ENCODE assay signal across 14 cellular contexts in genomic region chr10:32949221-32949678, GRCh38. TPM values are rescaled to one million over a fixed set of nuclear protein-coding genes. Genes with fewer than 3 reads are reported as not detected.
DNase-seq lines count a peak whose midpoint lies in the region; ATAC-seq and TF ChIP-seq lines count a peak whose summit lies in the region.
"Had no signal": no experiment of that assay in that cellular context is flagged by ENCODE, and none has a peak within 500 bp of the region (broad histone marks: within the 10 kb centered on the region; RNA-seq: fewer than 3 reads in every experiment).

No MANE protein-coding gene starts in this region.

- H2BK12ac ChIP-seq in H9 (ENCODE audit: insufficient read length, low read depth, low read length): no peak overlapping the region

- no peak overlapping the region for H2BK120ac ChIP-seq in H9 (ENCODE audit: low read depth, low read length, poor library complexity, severe bottlenecking)

- no peak overlapping the region for H3T11ph ChIP-seq in H9 (ENCODE audit: low read length)

- H3K4me1 ChIP-seq in H9 (ENCODE audit: insufficient read depth, low read length): peaks cover 12% of the 10 kb centered on the region; the same call in 1 of the 2 replicates

- H3K36me3 Mint-ChIP-seq in activated CD4-positive, alpha-beta memory T cell treated with anti-CD3 and anti-CD28 coated beads for 36 hours: peaks cover 1% of the 10 kb centered on the region
- peaks cover 53% of the 10 kb centered on the region for H3K36me3 Mint-ChIP-seq in activated CD4-positive, alpha-beta memory T cell treated with anti-CD3 and anti-CD28 coated beads, Interleukin-2, amount 10 ng/mL, durations not matched to agents 7 days and 5 days (ENCODE audit: low read depth)
- no peaks in the 10 kb centered on the region for H3K36me3 Mint-ChIP-seq in chondrocyte (ENCODE audit: low read depth)
- no peaks in the 10 kb centered on the region for H3K36me3 Mint-ChIP-seq in osteocyte (ENCODE audit: unreplicated experiment)
- H3K36me3 Mint-ChIP-seq in H9 (ENCODE audit: insufficient read depth in 1 of 3, low read depth in 3 of 3): peaks cover 2 to 11% (median 5%) of the 10 kb centered on the region in 3 experiments; a peak in 4 of 7 replicates

- CTCF ChIA-PET in activated CD4-positive, alpha-beta memory T cell treated with anti-CD3 and anti-CD28 coated beads for 36 hours (lab: Charles Lee): no interaction called here
- CTCF ChIA-PET in activated CD4-positive, alpha-beta memory T cell treated with anti-CD3 and anti-CD28 coated beads, Interleukin-2, amount 10 ng/mL, durations not matched to agents 7 days and 5 days (lab: Charles Lee): no interaction called here

- TF ChIP-seq CTCF in chondrocyte (IDR thresholded peaks at IDR 0.05) (no peak), osteocyte (IDR thresholded peaks at IDR 0.05) (no peak), H9 (conservative IDR thresholded peaks at IDR 0.05) (no peak)

- peaks cover 61% of the 10 kb centered on the region; the same call in 1 of the 2 replicates for H3K79me2 ChIP-seq in H9 (ENCODE audit: insufficient read depth, low read length)

- H3K27me3 ChIP-seq in H9 (ENCODE audit: insufficient read depth, low read length): no peaks in the 10 kb centered on the region
- H3K27me3 ChIP-seq: dorsolateral prefrontal cortex had no signal

- H3K9me3 Mint-ChIP-seq in activated CD4-positive, alpha-beta memory T cell treated with anti-CD3 and anti-CD28 coated beads for 36 hours: no peaks in the 10 kb centered on the region
- H3K9me3 Mint-ChIP-seq in activated CD4-positive, alpha-beta memory T cell treated with anti-CD3 and anti-CD28 coated beads, Interleukin-2, amount 10 ng/mL, durations not matched to agents 7 days and 5 days: no peaks in the 10 kb centered on the region
- H3K9me3 Mint-ChIP-seq in chondrocyte (ENCODE audit: low read depth) (no peaks in the 10 kb centered on the region), osteocyte (ENCODE audit: unreplicated experiment) (no peaks in the 10 kb centered on the region), H9 (no peaks in the 10 kb centered on the region)

- H4K20me1 ChIP-seq in H9 (ENCODE audit: control insufficient read depth, insufficient read depth, insufficient read length): no peaks in the 10 kb centered on the region

- no peak for DNase-seq in activated CD4-positive, alpha-beta memory T cell treated with anti-CD3 and anti-CD28 coated beads for 36 hours
- DNase-seq in activated CD4-positive, alpha-beta memory T cell treated with anti-CD3 and anti-CD28 coated beads, Interleukin-2, amount 10 ng/mL, durations not matched to agents 7 days and 5 days: no peak
- DNase-seq in chondrocyte (ENCODE audit: low spot score) (no peak), osteocyte (ENCODE audit: extremely low spot score, unreplicated experiment) (no peak), NCI-H1092 (lab: John Stamatoyannopoulos, UW) (no peak), DMS79 treated with DMSO at 0.1 percent for 48 hours (lab: John Stamatoyannopoulos, UW) (no peak), H9 (no peak)
- DNase-seq: amniotic stem cell, dorsolateral prefrontal cortex, NCI-H1048, NCI-H510A treated with DMSO at 0.1 percent for 48 hours, nucleus accumbens had no signal

- H3K14ac ChIP-seq in H9 (ENCODE audit: insufficient read depth, low read length): no peak overlapping the region

- H3K56ac ChIP-seq in H9 (ENCODE audit: insufficient read length, low read depth, low read length): no peak overlapping the region

- H3K23me2 ChIP-seq in H9 (ENCODE audit: insufficient read length, low read depth, low read length, poor library complexity, severe bottlenecking): peaks cover 5% of the 10 kb centered on the region

- no peak overlapping the region for H3K18ac ChIP-seq in H9 (ENCODE audit: insufficient read length, low read depth, low read length)

- no peaks in the 10 kb centered on the region for H3K27me3 Mint-ChIP-seq in activated CD4-positive, alpha-beta memory T cell treated with anti-CD3 and anti-CD28 coated beads for 36 hours
- H3K27me3 Mint-ChIP-seq in activated CD4-positive, alpha-beta memory T cell treated with anti-CD3 and anti-CD28 coated beads, Interleukin-2, amount 10 ng/mL, durations not matched to agents 7 days and 5 days: no peaks in the 10 kb centered on the region
- H3K27me3 Mint-ChIP-seq in chondrocyte (ENCODE audit: low read depth) (no peaks in the 10 kb centered on the region), osteocyte (ENCODE audit: unreplicated experiment) (no peaks in the 10 kb centered on the region), H9 (ENCODE audit: low read depth) (no peaks in the 10 kb centered on the region; the same call in 1 of the 2 replicates)

- peak; percentile 45 for ATAC-seq in HG02852 (IDR thresholded peaks at IDR 0.05; ENCODE audit: unreplicated experiment)

- H3K9me3 ChIP-seq in H9 (ENCODE audit: control insufficient read depth, low read depth, low read length): no peaks in the 10 kb centered on the region

- H3K4me3 Mint-ChIP-seq in activated CD4-positive, alpha-beta memory T cell treated with anti-CD3 and anti-CD28 coated beads for 36 hours: no peak overlapping the region
- no peak overlapping the region for H3K4me3 Mint-ChIP-seq in activated CD4-positive, alpha-beta memory T cell treated with anti-CD3 and anti-CD28 coated beads, Interleukin-2, amount 10 ng/mL, durations not matched to agents 7 days and 5 days
- no peak overlapping the region for H3K4me3 Mint-ChIP-seq in chondrocyte (ENCODE audit: unreplicated experiment)
- H3K4me3 Mint-ChIP-seq in osteocyte (ENCODE audit: unreplicated experiment): no peak overlapping the region
- no peak overlapping the region for H3K4me3 Mint-ChIP-seq in H9

- no peak overlapping the region for H4K91ac ChIP-seq in H9 (ENCODE audit: insufficient read length, low read depth, low read length)

- no peaks in the 10 kb centered on the region for H3K79me1 ChIP-seq in H9 (ENCODE audit: insufficient read depth, low read depth, low read length, poor library complexity, severe bottlenecking)

- POLR2A ChIA-PET in activated CD4-positive, alpha-beta memory T cell treated with anti-CD3 and anti-CD28 coated beads for 36 hours (lab: Charles Lee): no interaction called here
- POLR2A ChIA-PET in activated CD4-positive, alpha-beta memory T cell treated with anti-CD3 and anti-CD28 coated beads, Interleukin-2, amount 10 ng/mL, durations not matched to agents 7 days and 5 days (lab: Charles Lee): interaction anchor here (1.3 kb wide), 1 partner anchor 11 kb away, joined by 4 read pairs; no protein-coding TSS in a partner anchor

- no peak overlapping the region for H2BK15ac ChIP-seq in H9 (ENCODE audit: low read depth, low read length)

- H3K4ac ChIP-seq in H9 (ENCODE audit: low read depth, low read length): no peak overlapping the region

- no peak overlapping the region for H2AK5ac ChIP-seq in H9 (ENCODE audit: insufficient read length, low read length)

- no peak overlapping the region for H2BK20ac ChIP-seq in H9 (ENCODE audit: low read depth, low read length, poor library complexity, severe bottlenecking)

- H2BK5ac ChIP-seq in H9 (ENCODE audit: insufficient read length, low read length): no peak overlapping the region

- intact Hi-C loops in activated CD4-positive, alpha-beta memory T cell treated with anti-CD3 and anti-CD28 coated beads for 36 hours (cut with micrococcal nuclease): no loop called here

- no peak overlapping the region for H4K8ac ChIP-seq in H9 (replicated peaks; ENCODE audit: insufficient read length, low read depth, low read length)

- H2AFZ ChIP-seq in H9 (ENCODE audit: low read length): no peak overlapping the region

- no peak overlapping the region for H3K27ac ChIP-seq in H9 (ENCODE audit: insufficient read length, low read depth, low read length)
- H3K27ac ChIP-seq: dorsolateral prefrontal cortex, HL-60 had no signal

- H4K5ac ChIP-seq in H9 (ENCODE audit: insufficient read length, low read depth, low read length): no peak overlapping the region

- peak overlapping the region; percentile 68 for H3K27ac Mint-ChIP-seq in activated CD4-positive, alpha-beta memory T cell treated with anti-CD3 and anti-CD28 coated beads for 36 hours
- no peak overlapping the region for H3K27ac Mint-ChIP-seq in activated CD4-positive, alpha-beta memory T cell treated with anti-CD3 and anti-CD28 coated beads, Interleukin-2, amount 10 ng/mL, durations not matched to agents 7 days and 5 days
- peak overlapping the region; percentile 64 for H3K27ac Mint-ChIP-seq in chondrocyte (ENCODE audit: unreplicated experiment)
- H3K27ac Mint-ChIP-seq in osteocyte (ENCODE audit: unreplicated experiment): peak overlapping the region; percentile 46
- no peak overlapping the region; a peak in 1 of 7 replicates for H3K27ac Mint-ChIP-seq in H9

- H3K9ac ChIP-seq in H9 (ENCODE audit: extremely low read depth, insufficient read length, low read length): no peak overlapping the region

- peaks cover 77% of the 10 kb centered on the region for H3K4me1 Mint-ChIP-seq in activated CD4-positive, alpha-beta memory T cell treated with anti-CD3 and anti-CD28 coated beads for 36 hours (ENCODE audit: low read depth)
- H3K4me1 Mint-ChIP-seq in activated CD4-positive, alpha-beta memory T cell treated with anti-CD3 and anti-CD28 coated beads, Interleukin-2, amount 10 ng/mL, durations not matched to agents 7 days and 5 days: peaks cover 77% of the 10 kb centered on the region
- H3K4me1 Mint-ChIP-seq in chondrocyte (ENCODE audit: low read depth) (peaks cover 76% of the 10 kb centered on the region), osteocyte (ENCODE audit: unreplicated experiment) (peaks cover 66% of the 10 kb centered on the region), H9 (peaks cover 66 to 69% of the 10 kb centered on the region in 2 experiments)

- H3K23ac ChIP-seq in H9 (ENCODE audit: insufficient read length, low read depth, low read length): no peak overlapping the region

- H3K4me2 ChIP-seq in H9 (ENCODE audit: insufficient read depth, insufficient read length, low read length): no peak overlapping the region

RNA-seq across cellular contexts. Expression of gene ITGB1, which starts 8.8 kb away (rescaled TPM):
- total RNA-seq in activated CD4-positive, alpha-beta memory T cell treated with anti-CD3 and anti-CD28 coated beads for 36 hours: 100 to 1,000 TPM; 113 to 117 TPM
- total RNA-seq in activated CD4-positive, alpha-beta memory T cell treated with anti-CD3 and anti-CD28 coated beads, Interleukin-2, amount 10 ng/mL, durations not matched to agents 7 days and 5 days: 100 to 1,000 TPM; 233 to 242 TPM
- total RNA-seq in chondrocyte (951 to 1,280 TPM (median 1,183 TPM) in 3 replicates), osteocyte (943 and 946 TPM in 2 replicates), H9 (2021) (223 and 253 TPM in 2 replicates)

Comparison
In these comparisons a context has a peak if more than half of its experiments do, and no peak if none do; other contexts are left out.
1. H3K27ac Mint-ChIP-seq: peak in activated CD4-positive, alpha-beta memory T cell treated with anti-CD3 and anti-CD28 coated beads for 36 hours (single experiment), chondrocyte (single experiment) and osteocyte (single experiment); none in activated CD4-positive, alpha-beta memory T cell treated with anti-CD3 and anti-CD28 coated beads, Interleukin-2, amount 10 ng/mL, durations not matched to agents 7 days and 5 days (single experiment) and H9 (0 of 3).